In the genomic region with DNA sequence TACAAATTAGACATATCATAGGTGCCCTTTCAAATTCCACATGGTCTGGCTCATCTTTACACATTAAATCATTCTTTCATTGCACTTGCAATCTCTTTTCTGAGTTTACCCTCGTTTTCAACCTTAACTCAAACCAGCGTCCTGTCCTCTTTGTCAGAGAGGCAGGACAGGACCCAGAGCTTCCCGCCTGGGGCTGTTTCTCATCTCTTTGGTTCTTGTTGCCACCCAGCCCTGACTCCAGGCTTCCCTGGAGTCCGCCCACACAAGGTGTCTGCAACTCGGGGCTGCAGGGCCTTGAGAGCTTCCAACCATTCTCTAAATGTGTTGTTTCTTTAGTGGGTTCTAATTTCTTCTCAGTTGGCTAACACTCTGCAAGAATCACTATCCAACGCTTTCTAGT, we compare ENCODE assay signal across 17 cellular contexts. TPM values are rescaled to one million over a fixed set of nuclear protein-coding genes. Genes with fewer than 3 reads are reported as not detected.
DNase-seq lines count a peak whose midpoint lies in the region; ATAC-seq and TF ChIP-seq lines count a peak whose summit lies in the region.
"Had no signal": no experiment of that assay in that cellular context is flagged by ENCODE, and none has a peak within 500 bp of the region (broad histone marks: within the 10 kb centered on the region; RNA-seq: fewer than 3 reads in every experiment).

No MANE protein-coding gene starts in this region.

- peaks cover 0 to 69% of the 10 kb centered on the region in 2 donors for H3K4me1 ChIP-seq in naive thymus-derived CD4-positive, alpha-beta T cell (ENCODE audit: control insufficient read depth in 2 of 2, insufficient read depth in 2 of 2, low read length in 2 of 2)
- peaks cover 17 to 44% (median 19%) of the 10 kb centered on the region in 4 donors for H3K4me1 ChIP-seq in transverse colon

- no peaks in the 10 kb centered on the region for H3K9me3 Mint-ChIP-seq in activated naive CD4-positive, alpha-beta T cell treated with anti-CD3 and anti-CD28 coated beads for 36 hours
- H3K9me3 Mint-ChIP-seq in activated naive CD4-positive, alpha-beta T cell treated with anti-CD3 and anti-CD28 coated beads, Interleukin-2, amount 50 U/mL, for 72 hours, result no peaks in the 10 kb centered on the region
- no peaks in the 10 kb centered on the region for H3K9me3 Mint-ChIP-seq in effector memory CD8-positive, alpha-beta T cell
- peaks cover 0 to 3% (median 0%) of the 10 kb centered on the region in 11 donors for H3K9me3 Mint-ChIP-seq in naive thymus-derived CD4-positive, alpha-beta T cell
- H3K9me3 Mint-ChIP-seq: naive thymus-derived CD8-positive, alpha-beta T cell had no signal

- H3K36me3 Mint-ChIP-seq in activated naive CD4-positive, alpha-beta T cell treated with anti-CD3 and anti-CD28 coated beads for 36 hours (ENCODE audit: low read depth), result no peaks in the 10 kb centered on the region
- H3K36me3 Mint-ChIP-seq in activated naive CD4-positive, alpha-beta T cell treated with anti-CD3 and anti-CD28 coated beads, Interleukin-2, amount 50 U/mL, for 72 hours, result no peaks in the 10 kb centered on the region
- no peaks in the 10 kb centered on the region for H3K36me3 Mint-ChIP-seq in effector memory CD8-positive, alpha-beta T cell (ENCODE audit: insufficient read depth)
- peaks cover 0 to 16% (median 3%) of the 10 kb centered on the region in 5 donors for H3K36me3 Mint-ChIP-seq in naive thymus-derived CD4-positive, alpha-beta T cell
- H3K36me3 Mint-ChIP-seq: naive thymus-derived CD8-positive, alpha-beta T cell had no signal

- CTCF ChIA-PET in activated naive CD4-positive, alpha-beta T cell treated with anti-CD3 and anti-CD28 coated beads for 36 hours (lab: Charles Lee), result interaction anchor here (1.6 kb wide), 1 partner anchor 40 kb away, joined by 4 read pairs; no protein-coding TSS in a partner anchor
- CTCF ChIA-PET in naive thymus-derived CD4-positive, alpha-beta T cell (lab: Charles Lee), result interaction anchor here (0.6 kb wide), 1 partner anchor 14 kb away, joined by 3 read pairs; no protein-coding TSS in a partner anchor
- CTCF ChIA-PET in GM10248 (lab: Yijun Ruan, JAX), result no interaction called here

- peak overlapping the region; percentile 46 for H3K27ac ChIP-seq in naive thymus-derived CD4-positive, alpha-beta T cell (ENCODE audit: low read depth, low read length)
- H3K27ac ChIP-seq in transverse colon (peak overlapping the region; percentile 45 to 80 (median 69)), dorsolateral prefrontal cortex (no peak overlapping the region)

- H3K9me3 ChIP-seq in naive thymus-derived CD4-positive, alpha-beta T cell (ENCODE audit: control insufficient read depth in 2 of 3, low read length in 3 of 3), result no peaks in the 10 kb centered on the region
- H3K9me3 ChIP-seq in transverse colon, result no peaks in the 10 kb centered on the region

- in situ Hi-C loops in transverse colon (cut with MboI; ENCODE audit: low pct_ligation_motif_present in 1 of 4, low pct_unique_long_range_greater_than_20kb in 1 of 4, low sequenced_read_pairs in 3 of 4), result no loop called here

- intact Hi-C loops in activated naive CD4-positive, alpha-beta T cell treated with anti-CD3 and anti-CD28 coated beads for 36 hours (cut with micrococcal nuclease), result loop anchor here (2.0 kb wide), 1 partner anchor 14 kb away; no protein-coding TSS in a partner anchor
- intact Hi-C loops in naive thymus-derived CD4-positive, alpha-beta T cell (cut with micrococcal nuclease), result loop anchor here in 1 of 2 donors (2.0 kb wide), 1 partner anchor 14 kb away; no protein-coding TSS in a partner anchor
- intact Hi-C loops in transverse colon (cut with DNase I; ENCODE audit: low total_unique reads), result no loop called here
- intact Hi-C loops in dorsolateral prefrontal cortex (cut with DNase I), result no loop called here

- TF ChIP-seq POLR2A in transverse colon (IDR thresholded peaks at IDR 0.05), result no peak

- 75 to 94% methylated on average over 2 to 6 of the region's 6 CpGs for WGBS in transverse colon (ENCODE audit: low coverage in 1 of 2), 2 donors

- POLR2A ChIA-PET in naive thymus-derived CD4-positive, alpha-beta T cell (lab: Charles Lee), result interaction anchor here (3.2 kb wide), 1 partner anchor 10 kb away, joined by 20 read pairs; no protein-coding TSS in a partner anchor
- POLR2A ChIA-PET in GM10248 (lab: Yijun Ruan, JAX), result no interaction called here

- DNase-seq in activated naive CD4-positive, alpha-beta T cell treated with anti-CD3 and anti-CD28 coated beads for 36 hours, result no peak
- DNase-seq in activated naive CD4-positive, alpha-beta T cell treated with anti-CD3 and anti-CD28 coated beads, Interleukin-2, amount 50 U/mL, for 72 hours (ENCODE audit: low spot score in 2 of 2), result no peak
- DNase-seq in effector memory CD8-positive, alpha-beta T cell, result no peak
- DNase-seq in naive thymus-derived CD4-positive, alpha-beta T cell, result no peak
- DNase-seq in transverse colon (no peak), GM10266 (ENCODE audit: extremely low spot score) (no peak), GM10248 (ENCODE audit: extremely low spot score) (no peak), dorsolateral prefrontal cortex (no peak)
- DNase-seq: C1 segment of cervical spinal cord; DMS 273 treated with DMSO at 0.1 percent for 48 hours; GF-D8; Karpas-422; naive thymus-derived CD8-positive, alpha-beta T cell; NCI-H1092 treated with DMSO at 0.1 percent for 48 hours; NCI-H524 treated with DMSO at 0.1 percent for 48 hours; SIG-M5 had no signal

- H3K4me3 ChIP-seq in naive thymus-derived CD4-positive, alpha-beta T cell (ENCODE audit: low read length), result no peak overlapping the region
- H3K4me3 ChIP-seq in transverse colon, result no peak overlapping the region
- H3K4me3 ChIP-seq in dorsolateral prefrontal cortex, result no peak overlapping the region

- no peaks in the 10 kb centered on the region for H3K27me3 ChIP-seq in naive thymus-derived CD4-positive, alpha-beta T cell (ENCODE audit: control insufficient read depth in 2 of 2, insufficient read depth in 2 of 2, low read length in 2 of 2)
- no peaks in the 10 kb centered on the region for H3K27me3 ChIP-seq in transverse colon
- no peaks in the 10 kb centered on the region for H3K27me3 ChIP-seq in dorsolateral prefrontal cortex

- no peak for ATAC-seq in activated naive CD4-positive, alpha-beta T cell treated with anti-CD3 and anti-CD28 coated beads, Interleukin-2, amount 50 U/mL, for 72 hours
- no peak for ATAC-seq in effector memory CD8-positive, alpha-beta T cell (replicated peaks)
- no peak for ATAC-seq in naive thymus-derived CD4-positive, alpha-beta T cell
- ATAC-seq: left lobe of liver; naive thymus-derived CD8-positive, alpha-beta T cell had no signal

- peak overlapping the region; percentile 14 for H3K4me3 Mint-ChIP-seq in activated naive CD4-positive, alpha-beta T cell treated with anti-CD3 and anti-CD28 coated beads for 36 hours
- H3K4me3 Mint-ChIP-seq in effector memory CD8-positive, alpha-beta T cell, result peak overlapping the region in 1 of 2 donors; percentile 38
- peak overlapping the region in 9 of 10 donors; percentile 21 to 79 (median 69) for H3K4me3 Mint-ChIP-seq in naive thymus-derived CD4-positive, alpha-beta T cell

- no peak for TF ChIP-seq EP300 in transverse colon (IDR thresholded peaks at IDR 0.05; ENCODE audit: low read depth)

- H3K27ac Mint-ChIP-seq in activated naive CD4-positive, alpha-beta T cell treated with anti-CD3 and anti-CD28 coated beads for 36 hours, result peak overlapping the region; percentile 48
- H3K27ac Mint-ChIP-seq in activated naive CD4-positive, alpha-beta T cell treated with anti-CD3 and anti-CD28 coated beads, Interleukin-2, amount 50 U/mL, for 72 hours, result peak overlapping the region in 1 of 2 donors; percentile 59
- H3K27ac Mint-ChIP-seq in effector memory CD8-positive, alpha-beta T cell, result peak overlapping the region; percentile 20 to 86
- peak overlapping the region in 8 of 9 donors; percentile 83 to 95 (median 90) for H3K27ac Mint-ChIP-seq in naive thymus-derived CD4-positive, alpha-beta T cell

- no peaks in the 10 kb centered on the region for H3K27me3 Mint-ChIP-seq in activated naive CD4-positive, alpha-beta T cell treated with anti-CD3 and anti-CD28 coated beads for 36 hours (ENCODE audit: low read depth)
- H3K27me3 Mint-ChIP-seq in effector memory CD8-positive, alpha-beta T cell, result peaks cover 0 to 13% of the 10 kb centered on the region in 2 donors
- H3K27me3 Mint-ChIP-seq in naive thymus-derived CD4-positive, alpha-beta T cell, result no peaks in the 10 kb centered on the region
- H3K27me3 Mint-ChIP-seq: naive thymus-derived CD8-positive, alpha-beta T cell had no signal

- H3K4me1 Mint-ChIP-seq in activated naive CD4-positive, alpha-beta T cell treated with anti-CD3 and anti-CD28 coated beads for 36 hours (ENCODE audit: low read depth), result peaks cover 78% of the 10 kb centered on the region
- H3K4me1 Mint-ChIP-seq in effector memory CD8-positive, alpha-beta T cell (ENCODE audit: low read depth in 2 of 2), result peaks cover 4 to 27% of the 10 kb centered on the region in 2 donors
- peaks cover 35 to 99% (median 95%) of the 10 kb centered on the region in 7 donors for H3K4me1 Mint-ChIP-seq in naive thymus-derived CD4-positive, alpha-beta T cell

- TF ChIP-seq CTCF in transverse colon (IDR thresholded peaks at IDR 0.05) (no peak), GM10266 (IDR thresholded peaks at IDR 0.05; ENCODE audit: control insufficient read depth, insufficient read depth, low read depth, missing control alignments) (no peak), GM10248 (IDR thresholded peaks at IDR 0.05; ENCODE audit: control extremely low read depth, extremely low read depth, low read depth, missing control alignments) (no peak), dorsolateral prefrontal cortex (IDR thresholded peaks at IDR 0.05 in 54 of 56, conservative IDR thresholded peaks at IDR 0.05 in 2 of 56; ENCODE audit: low read depth in 1 of 56, partially characterized antibody in 56 of 56) (no peak)

- H3K36me3 ChIP-seq in naive thymus-derived CD4-positive, alpha-beta T cell (ENCODE audit: control insufficient read depth in 2 of 3, insufficient read depth in 3 of 3, low read length in 3 of 3), result no peaks in the 10 kb centered on the region
- H3K36me3 ChIP-seq in transverse colon, result no peaks in the 10 kb centered on the region

RNA-seq across cellular contexts. Expression of gene RBMS1, which starts 24.4 kb away (rescaled TPM):
- 10 to 100 TPM; 27.8 to 29.1 TPM for total RNA-seq in activated naive CD4-positive, alpha-beta T cell treated with anti-CD3 and anti-CD28 coated beads for 36 hours
- 10 to 100 TPM; 33.8 to 52.9 TPM for total RNA-seq in activated naive CD4-positive, alpha-beta T cell treated with anti-CD3 and anti-CD28 coated beads, Interleukin-2, amount 50 U/mL, for 72 hours
- total RNA-seq in naive thymus-derived CD4-positive, alpha-beta T cell, result 100 to 1,000 TPM in 3 of 5 experiments, 10 to 100 TPM in 2; 74.4 to 123 (median 101) TPM
- polyA plus RNA-seq in naive thymus-derived CD4-positive, alpha-beta T cell, result 100 to 1,000 TPM; 136 to 137 TPM
- total RNA-seq in transverse colon, result 10 to 100 TPM; 13.5 to 31.6 (median 23.0) TPM
- 10 to 100 TPM; 12.5 to 38.5 (median 24.7) TPM for total RNA-seq in dorsolateral prefrontal cortex

Comparison
In these comparisons a context has a peak if more than half of its experiments do, and no peak if none do; other contexts are left out.
1. H3K27ac ChIP-seq: peak in naive thymus-derived CD4-positive, alpha-beta T cell (single experiment) and transverse colon (4 of 4); none in dorsolateral prefrontal cortex (0 of 59).